ENCODE assay signal across 1 cellular context in genomic region chr19:50344661-50345318, GRCh38.
TF ChIP-seq lines count a peak whose summit lies in the region.

No MANE protein-coding gene starts in this region.

TF ChIP-seq in GM12878, 131 proteins besides CTCF, POLR2A, EP300 and RAD21 (continued from another document and continues in another):
- TF ChIP-seq, protein P1, sequence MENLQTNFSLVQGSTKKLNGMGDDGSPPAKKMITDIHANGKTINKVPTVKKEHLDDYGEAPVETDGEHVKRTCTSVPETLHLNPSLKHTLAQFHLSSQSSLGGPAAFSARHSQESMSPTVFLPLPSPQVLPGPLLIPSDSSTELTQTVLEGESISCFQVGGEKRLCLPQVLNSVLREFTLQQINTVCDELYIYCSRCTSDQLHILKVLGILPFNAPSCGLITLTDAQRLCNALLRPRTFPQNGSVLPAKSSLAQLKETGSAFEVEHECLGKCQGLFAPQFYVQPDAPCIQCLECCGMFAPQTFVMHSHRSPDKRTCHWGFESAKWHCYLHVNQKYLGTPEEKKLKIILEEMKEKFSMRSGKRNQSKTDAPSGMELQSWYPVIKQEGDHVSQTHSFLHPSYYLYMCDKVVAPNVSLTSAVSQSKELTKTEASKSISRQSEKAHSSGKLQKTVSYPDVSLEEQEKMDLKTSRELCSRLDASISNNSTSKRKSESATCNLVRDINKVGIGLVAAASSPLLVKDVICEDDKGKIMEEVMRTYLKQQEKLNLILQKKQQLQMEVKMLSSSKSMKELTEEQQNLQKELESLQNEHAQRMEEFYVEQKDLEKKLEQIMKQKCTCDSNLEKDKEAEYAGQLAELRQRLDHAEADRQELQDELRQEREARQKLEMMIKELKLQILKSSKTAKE (IDR thresholded peaks at IDR 0.05; ENCODE audit: low read depth, poor library complexity, severe bottlenecking): peak; percentile 97
- TF ChIP-seq CHD1 (IDR thresholded peaks at IDR 0.05; ENCODE audit: low read depth, low read length): no peak
- TF ChIP-seq RBBP5 (conservative IDR thresholded peaks at IDR 0.05): no peak
- no peak for TF ChIP-seq TCF7 (IDR thresholded peaks at IDR 0.05; ENCODE audit: borderline replicate concordance)
- TF ChIP-seq, protein P2, sequence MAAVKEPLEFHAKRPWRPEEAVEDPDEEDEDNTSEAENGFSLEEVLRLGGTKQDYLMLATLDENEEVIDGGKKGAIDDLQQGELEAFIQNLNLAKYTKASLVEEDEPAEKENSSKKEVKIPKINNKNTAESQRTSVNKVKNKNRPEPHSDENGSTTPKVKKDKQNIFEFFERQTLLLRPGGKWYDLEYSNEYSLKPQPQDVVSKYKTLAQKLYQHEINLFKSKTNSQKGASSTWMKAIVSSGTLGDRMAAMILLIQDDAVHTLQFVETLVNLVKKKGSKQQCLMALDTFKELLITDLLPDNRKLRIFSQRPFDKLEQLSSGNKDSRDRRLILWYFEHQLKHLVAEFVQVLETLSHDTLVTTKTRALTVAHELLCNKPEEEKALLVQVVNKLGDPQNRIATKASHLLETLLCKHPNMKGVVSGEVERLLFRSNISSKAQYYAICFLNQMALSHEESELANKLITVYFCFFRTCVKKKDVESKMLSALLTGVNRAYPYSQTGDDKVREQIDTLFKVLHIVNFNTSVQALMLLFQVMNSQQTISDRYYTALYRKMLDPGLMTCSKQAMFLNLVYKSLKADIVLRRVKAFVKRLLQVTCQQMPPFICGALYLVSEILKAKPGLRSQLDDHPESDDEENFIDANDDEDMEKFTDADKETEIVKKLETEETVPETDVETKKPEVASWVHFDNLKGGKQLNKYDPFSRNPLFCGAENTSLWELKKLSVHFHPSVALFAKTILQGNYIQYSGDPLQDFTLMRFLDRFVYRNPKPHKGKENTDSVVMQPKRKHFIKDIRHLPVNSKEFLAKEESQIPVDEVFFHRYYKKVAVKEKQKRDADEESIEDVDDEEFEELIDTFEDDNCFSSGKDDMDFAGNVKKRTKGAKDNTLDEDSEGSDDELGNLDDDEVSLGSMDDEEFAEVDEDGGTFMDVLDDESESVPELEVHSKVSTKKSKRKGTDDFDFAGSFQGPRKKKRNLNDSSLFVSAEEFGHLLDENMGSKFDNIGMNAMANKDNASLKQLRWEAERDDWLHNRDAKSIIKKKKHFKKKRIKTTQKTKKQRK (IDR thresholded peaks at IDR 0.05; ENCODE audit: low read depth, low read length): no peak
- no peak for TF ChIP-seq SREBF2 (IDR thresholded peaks at IDR 0.05; ENCODE audit: low read length)
- no peak for TF ChIP-seq HDAC6 (IDR thresholded peaks at IDR 0.05; ENCODE audit: unreplicated experiment)
- no peak for TF ChIP-seq KLF5 (IDR thresholded peaks at IDR 0.05; ENCODE audit: partially characterized antibody)
- no peak for TF ChIP-seq MYC (IDR thresholded peaks at IDR 0.05; ENCODE audit: insufficient read depth, insufficient read length, insufficient replicate concordance, low read length, severe bottlenecking)
- peak; percentile 96; the same call in 1 of the 2 replicates for TF ChIP-seq CHD4 (IDR thresholded peaks at IDR 0.05)
- TF ChIP-seq RELB (IDR thresholded peaks at IDR 0.05; ENCODE audit: low read depth): peak; percentile 95
- TF ChIP-seq CEBPB (IDR thresholded peaks at IDR 0.05; ENCODE audit: borderline replicate concordance in 1 of 2, low read depth in 2 of 2, low read length in 2 of 2): no peak
- peak; percentile 50; the same call in 2 of the 3 replicates for TF ChIP-seq POU2F2 (IDR thresholded peaks at IDR 0.05; ENCODE audit: borderline replicate concordance, low read depth, low read length)
- TF ChIP-seq ZNF622 (IDR thresholded peaks at IDR 0.05): no peak
- TF ChIP-seq BRCA1 (IDR thresholded peaks at IDR 0.05; ENCODE audit: low read depth, low read length): no peak
- TF ChIP-seq SMAD1 (IDR thresholded peaks at IDR 0.05; ENCODE audit: low read depth, partially characterized antibody): peak; percentile 11
- TF ChIP-seq PML (IDR thresholded peaks at IDR 0.05; ENCODE audit: low read length): peak; percentile 85
- TF ChIP-seq ZBED1 (IDR thresholded peaks at IDR 0.05; ENCODE audit: borderline replicate concordance): peak; percentile 64; the same call in 1 of the 2 replicates
- peak; percentile 66; the same call in 1 of the 2 replicates for TF ChIP-seq BACH1 (IDR thresholded peaks at IDR 0.05; ENCODE audit: borderline replicate concordance)
- peak; percentile 68 for TF ChIP-seq PKNOX1 (IDR thresholded peaks at IDR 0.05)
- TF ChIP-seq, protein P3, sequence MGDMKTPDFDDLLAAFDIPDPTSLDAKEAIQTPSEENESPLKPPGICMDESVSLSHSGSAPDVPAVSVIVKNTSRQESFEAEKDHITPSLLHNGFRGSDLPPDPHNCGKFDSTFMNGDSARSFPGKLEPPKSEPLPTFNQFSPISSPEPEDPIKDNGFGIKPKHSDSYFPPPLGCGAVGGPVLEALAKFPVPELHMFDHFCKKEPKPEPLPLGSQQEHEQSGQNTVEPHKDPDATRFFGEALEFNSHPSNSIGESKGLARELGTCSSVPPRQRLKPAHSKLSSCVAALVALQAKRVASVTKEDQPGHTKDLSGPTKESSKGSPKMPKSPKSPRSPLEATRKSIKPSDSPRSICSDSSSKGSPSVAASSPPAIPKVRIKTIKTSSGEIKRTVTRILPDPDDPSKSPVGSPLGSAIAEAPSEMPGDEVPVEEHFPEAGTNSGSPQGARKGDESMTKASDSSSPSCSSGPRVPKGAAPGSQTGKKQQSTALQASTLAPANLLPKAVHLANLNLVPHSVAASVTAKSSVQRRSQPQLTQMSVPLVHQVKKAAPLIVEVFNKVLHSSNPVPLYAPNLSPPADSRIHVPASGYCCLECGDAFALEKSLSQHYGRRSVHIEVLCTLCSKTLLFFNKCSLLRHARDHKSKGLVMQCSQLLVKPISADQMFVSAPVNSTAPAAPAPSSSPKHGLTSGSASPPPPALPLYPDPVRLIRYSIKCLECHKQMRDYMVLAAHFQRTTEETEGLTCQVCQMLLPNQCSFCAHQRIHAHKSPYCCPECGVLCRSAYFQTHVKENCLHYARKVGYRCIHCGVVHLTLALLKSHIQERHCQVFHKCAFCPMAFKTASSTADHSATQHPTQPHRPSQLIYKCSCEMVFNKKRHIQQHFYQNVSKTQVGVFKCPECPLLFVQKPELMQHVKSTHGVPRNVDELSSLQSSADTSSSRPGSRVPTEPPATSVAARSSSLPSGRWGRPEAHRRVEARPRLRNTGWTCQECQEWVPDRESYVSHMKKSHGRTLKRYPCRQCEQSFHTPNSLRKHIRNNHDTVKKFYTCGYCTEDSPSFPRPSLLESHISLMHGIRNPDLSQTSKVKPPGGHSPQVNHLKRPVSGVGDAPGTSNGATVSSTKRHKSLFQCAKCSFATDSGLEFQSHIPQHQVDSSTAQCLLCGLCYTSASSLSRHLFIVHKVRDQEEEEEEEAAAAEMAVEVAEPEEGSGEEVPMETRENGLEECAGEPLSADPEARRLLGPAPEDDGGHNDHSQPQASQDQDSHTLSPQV (IDR thresholded peaks at IDR 0.05): no peak
- TF ChIP-seq CHD2 (IDR thresholded peaks at IDR 0.05; ENCODE audit: borderline replicate concordance, low read depth, low read length): peak; percentile 55; the same call in 1 of the 2 replicates
- TF ChIP-seq STAT3 (IDR thresholded peaks at IDR 0.05; ENCODE audit: low read depth, low read length): no peak
- no peak for TF ChIP-seq ESRRA (IDR thresholded peaks at IDR 0.05; ENCODE audit: low read length)
- TF ChIP-seq GABPA (IDR thresholded peaks at IDR 0.05; ENCODE audit: low read depth): no peak
- no peak for TF ChIP-seq SUPT20H (IDR thresholded peaks at IDR 0.05; ENCODE audit: borderline replicate concordance, control insufficient read depth, low read depth, low read length)
- 0 out of 2 replicates have a peak, but pooled peaks have one; percentile 44 for TF ChIP-seq SMARCA5 (IDR thresholded peaks at IDR 0.05)
- TF ChIP-seq JUND (IDR thresholded peaks at IDR 0.05; ENCODE audit: low read depth, low read length): no peak
- TF ChIP-seq MYB (IDR thresholded peaks at IDR 0.05; ENCODE audit: borderline replicate concordance, low read depth, low read length): no peak
- TF ChIP-seq MTA2 (IDR thresholded peaks at IDR 0.05; ENCODE audit: low read depth): peak; percentile 92
- no peak for TF ChIP-seq PAX8 (IDR thresholded peaks at IDR 0.05)
- peak; percentile 86 for TF ChIP-seq TAF1 (IDR thresholded peaks at IDR 0.05; ENCODE audit: borderline replicate concordance, low read depth, low read length)
- TF ChIP-seq ZSCAN29 (IDR thresholded peaks at IDR 0.05): no peak
- no peak for TF ChIP-seq HCFC1 (IDR thresholded peaks at IDR 0.05; ENCODE audit: low read length)
- no peak for TF ChIP-seq E4F1 (IDR thresholded peaks at IDR 0.05; ENCODE audit: borderline replicate concordance, partially characterized antibody)
- TF ChIP-seq CREB1 (IDR thresholded peaks at IDR 0.05; ENCODE audit: low read depth): peak; percentile 53
- TF ChIP-seq ZNF384 (IDR thresholded peaks at IDR 0.05; ENCODE audit: borderline replicate concordance, low read depth, low read length): no peak
- TF ChIP-seq BCL3 (IDR thresholded peaks at IDR 0.05; ENCODE audit: borderline replicate concordance, insufficient read depth, low read depth, low read length, poor library complexity, severe bottlenecking): no peak
- TF ChIP-seq ETV6 (conservative IDR thresholded peaks at IDR 0.05 in 1 of 2, IDR thresholded peaks at IDR 0.05 in 1 of 2; ENCODE audit: borderline replicate concordance in 1 of 2, low read depth in 1 of 2): peak in 1 of 2 experiments; percentile 92; a peak in 2 of 4 replicates
- TF ChIP-seq YY1 (IDR thresholded peaks at IDR 0.05; ENCODE audit: low read depth, low read length): peak; percentile 71
- peak in 1 of 2 experiments; percentile 33; a peak in 1 of 3 replicates for TF ChIP-seq EGR1 (IDR thresholded peaks at IDR 0.05; ENCODE audit: borderline replicate concordance in 1 of 2, low read depth in 2 of 2, low read length in 2 of 2)
- TF ChIP-seq, protein P4, sequence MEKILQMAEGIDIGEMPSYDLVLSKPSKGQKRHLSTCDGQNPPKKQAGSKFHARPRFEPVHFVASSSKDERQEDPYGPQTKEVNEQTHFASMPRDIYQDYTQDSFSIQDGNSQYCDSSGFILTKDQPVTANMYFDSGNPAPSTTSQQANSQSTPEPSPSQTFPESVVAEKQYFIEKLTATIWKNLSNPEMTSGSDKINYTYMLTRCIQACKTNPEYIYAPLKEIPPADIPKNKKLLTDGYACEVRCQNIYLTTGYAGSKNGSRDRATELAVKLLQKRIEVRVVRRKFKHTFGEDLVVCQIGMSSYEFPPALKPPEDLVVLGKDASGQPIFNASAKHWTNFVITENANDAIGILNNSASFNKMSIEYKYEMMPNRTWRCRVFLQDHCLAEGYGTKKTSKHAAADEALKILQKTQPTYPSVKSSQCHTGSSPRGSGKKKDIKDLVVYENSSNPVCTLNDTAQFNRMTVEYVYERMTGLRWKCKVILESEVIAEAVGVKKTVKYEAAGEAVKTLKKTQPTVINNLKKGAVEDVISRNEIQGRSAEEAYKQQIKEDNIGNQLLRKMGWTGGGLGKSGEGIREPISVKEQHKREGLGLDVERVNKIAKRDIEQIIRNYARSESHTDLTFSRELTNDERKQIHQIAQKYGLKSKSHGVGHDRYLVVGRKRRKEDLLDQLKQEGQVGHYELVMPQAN (conservative IDR thresholded peaks at IDR 0.05): peak; percentile 76; the same call in 1 of the 2 replicates
- peak; percentile 96 for TF ChIP-seq NBN (IDR thresholded peaks at IDR 0.05)
- no peak for TF ChIP-seq FOS (IDR thresholded peaks at IDR 0.05; ENCODE audit: borderline replicate concordance, extremely low read depth, insufficient read length)
- TF ChIP-seq SUZ12 (IDR thresholded peaks at IDR 0.05; ENCODE audit: unreplicated experiment): no peak
- peak; percentile 97 for TF ChIP-seq POLR2AphosphoS5 (IDR thresholded peaks at IDR 0.05; ENCODE audit: low read length)
